In genomic region chr7:14697684-14698083, GRCh38 we compare ENCODE assay signal across 38 cellular contexts.
"Had no signal": no experiment of that assay in that cellular context is flagged by ENCODE, and none has a peak within 500 bp of the region (broad histone marks: within the 10 kb centered on the region; RNA-seq: fewer than 3 reads in every experiment).

No MANE protein-coding gene starts in this region.

- DNase-seq: activated effector memory CD4-positive, alpha-beta T cell treated with anti-CD3 and anti-CD28 coated beads, Interleukin-2, amount 50 U/mL, for 16 hours; activated effector memory CD4-positive, alpha-beta T cell treated with Interleukin-2 at 50 U/mL for 16 hours; activated gamma-delta T cell; activated gamma-delta T cell treated with Interleukin-2 at 50 U/mL for 16 hours; activated naive CD4-positive, alpha-beta T cell; activated naive CD4-positive, alpha-beta T cell treated with anti-CD3 and anti-CD28 coated beads for 36 hours; activated naive CD4-positive, alpha-beta T cell treated with anti-CD3 and anti-CD28 coated beads, Interleukin-2, amount 10 ng/mL, durations not matched to agents 7 days and 5 days; activated naive CD4-positive, alpha-beta T cell treated with anti-CD3 and anti-CD28 coated beads, Interleukin-2, amount 50 U/mL, for 16 hours; activated naive CD4-positive, alpha-beta T cell treated with Interleukin-2 at 50 U/mL for 16 hours; activated naive CD8-positive, alpha-beta T cell treated with anti-CD3 and anti-CD28 coated beads for 36 hours; activated naive CD8-positive, alpha-beta T cell treated with anti-CD3 and anti-CD28 coated beads, Interleukin-2, amount 10 ng/mL, durations not matched to agents 7 days and 5 days; activated naive CD8-positive, alpha-beta T cell treated with anti-CD3 and anti-CD28 coated beads, Interleukin-2, amount 50 U/mL, for 24 hours; activated T-cell treated with anti-CD3 and anti-CD28 coated beads, Interleukin-2, amount 50 U/mL, for 24 hours; activated T-cell treated with anti-CD3 and anti-CD28 coated beads, Interleukin-2, amount 50 U/mL, for 4 hours; activated T-cell treated with anti-CD3 and anti-CD28 coated beads, Interleukin-2, amount 50 U/mL, for 48 hours; adrenal gland; amniotic stem cell; amygdala; anterior cingulate cortex; aorta; body of pancreas; brain microvascular endothelial cell; caudate nucleus; central memory CD4-positive, alpha-beta T cell; cerebellar nuclear complex had no signal

- H3K9me3 Mint-ChIP-seq: activated naive CD4-positive, alpha-beta T cell treated with anti-CD3 and anti-CD28 coated beads for 36 hours; activated naive CD4-positive, alpha-beta T cell treated with anti-CD3 and anti-CD28 coated beads, Interleukin-2, amount 10 ng/mL, durations not matched to agents 7 days and 5 days; activated naive CD4-positive, alpha-beta T cell treated with anti-CD3 and anti-CD28 coated beads, Interleukin-2, amount 50 U/mL, for 24 hours; activated naive CD4-positive, alpha-beta T cell treated with anti-CD3 and anti-CD28 coated beads, Interleukin-2, amount 50 U/mL, for 72 hours; activated naive CD8-positive, alpha-beta T cell treated with anti-CD3 and anti-CD28 coated beads for 36 hours; activated naive CD8-positive, alpha-beta T cell treated with anti-CD3 and anti-CD28 coated beads, Interleukin-2, amount 10 ng/mL, durations not matched to agents 7 days and 5 days; activated naive CD8-positive, alpha-beta T cell treated with anti-CD3 and anti-CD28 coated beads, Interleukin-2, amount 50 U/mL, for 24 hours; activated T-cell treated with anti-CD3 and anti-CD28 coated beads, Interleukin-2, amount 50 U/mL, for 24 hours; activated T-cell treated with anti-CD3 and anti-CD28 coated beads, Interleukin-2, amount 50 U/mL, for 4 hours; activated T-helper 1 cell treated with anti-CD3 and anti-CD28 coated beads, Interleukin-12 subunit alpha, Interleukin-12 subunit beta, Interleukin-2, Interleukin-4 antibody, amounts not matched to agents 30 ng/mL and 10 ng/mL and 1 ng/mL, durations not matched to agents 14 hours and 24 hours and 36 hours; activated T-helper 17 cell treated with anti-CD3 and anti-CD28 coated beads, Interleukin-2, amount 50 U/mL, for 72 hours; activated T-helper 2 cell treated with anti-CD3 and anti-CD28 coated beads, Interferon-gamma antibody, Interleukin-2, Interleukin-4, amounts not matched to agents 10 μg/mL and 5 μg/mL and 100 μg/mL, durations not matched to agents 14 hours and 24 hours and 36 hours; brain; central memory CD8-positive, alpha-beta T cell had no signal

- H3K27me3 ChIP-seq: adrenal gland, ascending aorta, body of pancreas, brain microvascular endothelial cell, breast epithelium, cardiac muscle cell had no signal

- H3K27ac Mint-ChIP-seq: activated naive CD4-positive, alpha-beta T cell treated with anti-CD3 and anti-CD28 coated beads for 36 hours; activated naive CD4-positive, alpha-beta T cell treated with anti-CD3 and anti-CD28 coated beads, Interleukin-2, amount 10 ng/mL, durations not matched to agents 7 days and 5 days; activated naive CD4-positive, alpha-beta T cell treated with anti-CD3 and anti-CD28 coated beads, Interleukin-2, amount 50 U/mL, for 24 hours; activated naive CD4-positive, alpha-beta T cell treated with anti-CD3 and anti-CD28 coated beads, Interleukin-2, amount 50 U/mL, for 72 hours; activated naive CD8-positive, alpha-beta T cell; activated naive CD8-positive, alpha-beta T cell treated with anti-CD3 and anti-CD28 coated beads for 36 hours; activated naive CD8-positive, alpha-beta T cell treated with anti-CD3 and anti-CD28 coated beads, Interleukin-2, amount 10 ng/mL, durations not matched to agents 7 days and 5 days; activated naive CD8-positive, alpha-beta T cell treated with anti-CD3 and anti-CD28 coated beads, Interleukin-2, amount 50 U/mL, for 24 hours; activated T-cell treated with anti-CD3 and anti-CD28 coated beads, Interleukin-2, amount 50 U/mL, for 24 hours; activated T-helper 1 cell treated with anti-CD3 and anti-CD28 coated beads, Interleukin-12 subunit alpha, Interleukin-12 subunit beta, Interleukin-2, Interleukin-4 antibody, amounts not matched to agents 30 ng/mL and 10 ng/mL and 1 ng/mL, durations not matched to agents 14 hours and 24 hours and 36 hours; activated T-helper 17 cell treated with anti-CD3 and anti-CD28 coated beads, Interleukin-2, amount 50 U/mL, for 72 hours; activated T-helper 2 cell treated with anti-CD3 and anti-CD28 coated beads, Interferon-gamma antibody, Interleukin-2, Interleukin-4, amounts not matched to agents 10 μg/mL and 5 μg/mL and 100 μg/mL, durations not matched to agents 14 hours and 24 hours and 36 hours; brain had no signal

- H3K27ac ChIP-seq: adrenal gland, ascending aorta, body of pancreas, brain microvascular endothelial cell, breast epithelium, cardiac muscle cell had no signal

- FAIRE-seq: astrocyte, bronchial epithelial cell had no signal

- H3K4me3 Mint-ChIP-seq: activated naive CD4-positive, alpha-beta T cell treated with anti-CD3 and anti-CD28 coated beads for 36 hours; activated naive CD4-positive, alpha-beta T cell treated with anti-CD3 and anti-CD28 coated beads, Interleukin-2, amount 10 ng/mL, durations not matched to agents 7 days and 5 days; activated naive CD4-positive, alpha-beta T cell treated with anti-CD3 and anti-CD28 coated beads, Interleukin-2, amount 50 U/mL, for 24 hours; activated naive CD8-positive, alpha-beta T cell; activated naive CD8-positive, alpha-beta T cell treated with anti-CD3 and anti-CD28 coated beads for 36 hours; activated naive CD8-positive, alpha-beta T cell treated with anti-CD3 and anti-CD28 coated beads, Interleukin-2, amount 10 ng/mL, durations not matched to agents 7 days and 5 days; activated naive CD8-positive, alpha-beta T cell treated with anti-CD3 and anti-CD28 coated beads, Interleukin-2, amount 50 U/mL, for 24 hours; activated T-cell treated with anti-CD3 and anti-CD28 coated beads, Interleukin-2, amount 50 U/mL, for 24 hours; activated T-cell treated with anti-CD3 and anti-CD28 coated beads, Interleukin-2, amount 50 U/mL, for 4 hours; activated T-helper 1 cell treated with anti-CD3 and anti-CD28 coated beads, Interleukin-12 subunit alpha, Interleukin-12 subunit beta, Interleukin-2, Interleukin-4 antibody, amounts not matched to agents 30 ng/mL and 10 ng/mL and 1 ng/mL, durations not matched to agents 14 hours and 24 hours and 36 hours; activated T-helper 17 cell treated with anti-CD3 and anti-CD28 coated beads, Interleukin-2, amount 50 U/mL, for 72 hours; brain; central memory CD8-positive, alpha-beta T cell had no signal

- H3K9me3 ChIP-seq: adrenal gland, ascending aorta, body of pancreas, breast epithelium had no signal

- H3K27me3 Mint-ChIP-seq: activated naive CD4-positive, alpha-beta T cell treated with anti-CD3 and anti-CD28 coated beads, Interleukin-2, amount 10 ng/mL, durations not matched to agents 7 days and 5 days; activated naive CD4-positive, alpha-beta T cell treated with anti-CD3 and anti-CD28 coated beads, Interleukin-2, amount 50 U/mL, for 24 hours; activated naive CD8-positive, alpha-beta T cell; activated naive CD8-positive, alpha-beta T cell treated with anti-CD3 and anti-CD28 coated beads for 36 hours; activated naive CD8-positive, alpha-beta T cell treated with anti-CD3 and anti-CD28 coated beads, Interleukin-2, amount 10 ng/mL, durations not matched to agents 7 days and 5 days; activated naive CD8-positive, alpha-beta T cell treated with anti-CD3 and anti-CD28 coated beads, Interleukin-2, amount 50 U/mL, for 24 hours; activated T-cell treated with anti-CD3 and anti-CD28 coated beads, Interleukin-2, amount 50 U/mL, for 24 hours; brain; central memory CD8-positive, alpha-beta T cell had no signal

- H3K36me3 Mint-ChIP-seq: activated naive CD4-positive, alpha-beta T cell treated with anti-CD3 and anti-CD28 coated beads, Interleukin-2, amount 10 ng/mL, durations not matched to agents 7 days and 5 days; activated naive CD4-positive, alpha-beta T cell treated with anti-CD3 and anti-CD28 coated beads, Interleukin-2, amount 50 U/mL, for 24 hours; activated naive CD4-positive, alpha-beta T cell treated with anti-CD3 and anti-CD28 coated beads, Interleukin-2, amount 50 U/mL, for 72 hours; activated naive CD8-positive, alpha-beta T cell; activated naive CD8-positive, alpha-beta T cell treated with anti-CD3 and anti-CD28 coated beads for 36 hours; activated naive CD8-positive, alpha-beta T cell treated with anti-CD3 and anti-CD28 coated beads, Interleukin-2, amount 10 ng/mL, durations not matched to agents 7 days and 5 days; brain had no signal

- H3K4me3 ChIP-seq: adrenal gland, ascending aorta, body of pancreas, breast epithelium, cardiac muscle cell had no signal

- H3K36me3 ChIP-seq: adrenal gland, ascending aorta, brain microvascular endothelial cell, breast epithelium, cardiac muscle cell had no signal

- ATAC-seq: activated naive CD4-positive, alpha-beta T cell treated with anti-CD3 and anti-CD28 coated beads, Interleukin-2, amount 50 U/mL, for 72 hours; activated naive CD8-positive, alpha-beta T cell treated with anti-CD3 and anti-CD28 coated beads, Interleukin-2, amount 50 U/mL, for 24 hours; activated T-cell treated with anti-CD3 and anti-CD28 coated beads, Interleukin-2, amount 50 U/mL, for 4 hours; activated T-helper 17 cell treated with anti-CD3 and anti-CD28 coated beads, Interleukin-2, amount 50 U/mL, for 72 hours; body of pancreas had no signal

- H3K4me1 Mint-ChIP-seq: activated naive CD4-positive, alpha-beta T cell treated with anti-CD3 and anti-CD28 coated beads, Interleukin-2, amount 10 ng/mL, durations not matched to agents 7 days and 5 days; activated naive CD4-positive, alpha-beta T cell treated with anti-CD3 and anti-CD28 coated beads, Interleukin-2, amount 50 U/mL, for 24 hours; activated naive CD8-positive, alpha-beta T cell treated with anti-CD3 and anti-CD28 coated beads for 36 hours; activated naive CD8-positive, alpha-beta T cell treated with anti-CD3 and anti-CD28 coated beads, Interleukin-2, amount 10 ng/mL, durations not matched to agents 7 days and 5 days; activated naive CD8-positive, alpha-beta T cell treated with anti-CD3 and anti-CD28 coated beads, Interleukin-2, amount 50 U/mL, for 24 hours; activated T-helper 17 cell treated with anti-CD3 and anti-CD28 coated beads, Interleukin-2, amount 50 U/mL, for 72 hours; brain; central memory CD8-positive, alpha-beta T cell had no signal

- H3K4me1 ChIP-seq: adrenal gland, ascending aorta, body of pancreas, breast epithelium had no signal
